ENCODE assay signal across 23 cellular contexts in genomic region chr19:52622261-52622660, GRCh38. TPM values are rescaled to one million over a fixed set of nuclear protein-coding genes. Genes with fewer than 3 reads are reported as not detected.
DNase-seq lines count a peak whose midpoint lies in the region; ATAC-seq and TF ChIP-seq lines count a peak whose summit lies in the region.
"Had no signal": no experiment of that assay in that cellular context is flagged by ENCODE, and none has a peak within 500 bp of the region (broad histone marks: within the 10 kb centered on the region; RNA-seq: fewer than 3 reads in every experiment).

No MANE protein-coding gene starts in this region.

- no peak for TF ChIP-seq EP300 in Ishikawa (IDR thresholded peaks at IDR 0.05; ENCODE audit: borderline replicate concordance)

- peaks cover 6 to 22% of the 10 kb centered on the region in 2 donors for H3K36me3 Mint-ChIP-seq in naive B cell

- H3K9me3 Mint-ChIP-seq in naive B cell, result peaks cover 0 to 17% (median 1%) of the 10 kb centered on the region in 7 donors

- H3K4me3 ChIP-seq in choroid plexus epithelial cell (ENCODE audit: low read depth, low read length), result no peak overlapping the region
- H3K4me3 ChIP-seq: GM12878, pancreas, testis, uterus had no signal

- no peak overlapping the region for H3K4me3 Mint-ChIP-seq in naive B cell
- H3K4me3 Mint-ChIP-seq: activated naive CD8-positive, alpha-beta T cell treated with anti-CD3 and anti-CD28 coated beads, Interleukin-2, amount 50 U/mL, for 24 hours; nephron had no signal

- peak; percentile 16; the same call in 1 of the 2 replicates for TF ChIP-seq RAD21 in Ishikawa (IDR thresholded peaks at IDR 0.05; ENCODE audit: low read depth)

- peak; percentile 10 for DNase-seq in NCI-H82 (lab: John Stamatoyannopoulos, UW)
- DNase-seq in NCI-H82 treated with DMSO at 0.1 percent for 48 hours (lab: John Stamatoyannopoulos, UW; ENCODE audit: unreplicated experiment), result no peak
- no peak for DNase-seq in choroid plexus epithelial cell (ENCODE audit: low read depth)
- no peak for DNase-seq in naive B cell
- DNase-seq in activated CD4-positive, alpha-beta T cell treated with anti-CD3 and anti-CD28 coated beads for 4 hours, result no peak
- no peak for DNase-seq in COR-L47 (lab: John Stamatoyannopoulos, UW)
- DNase-seq: activated CD4-positive, alpha-beta T cell treated with anti-CD3 and anti-CD28 coated beads, Interleukin-2, amount 50 U/mL, for 4 hours; activated CD8-positive, alpha-beta memory T cell treated with anti-CD3 and anti-CD28 coated beads, Interleukin-2, amount 50 U/mL, for 48 hours; activated naive CD8-positive, alpha-beta T cell treated with anti-CD3 and anti-CD28 coated beads, Interleukin-2, amount 50 U/mL, for 24 hours; DMS79 treated with DMSO at 0.1 percent for 48 hours; head of caudate nucleus; NCI-H1694; pancreas; right cardiac atrium; stimulated activated CD4-positive, alpha-beta T cell treated with anti-CD3 and anti-CD28 coated beads, Interleukin-4, amount 100 ng/mL, for 1 hour; stimulated activated naive CD4-positive, alpha-beta T cell treated with Interleukin-2 at 50 U/mL for 16 hours; testis; uterus had no signal

- peaks cover 14 to 29% (median 18%) of the 10 kb centered on the region in 3 donors for H3K4me1 Mint-ChIP-seq in naive B cell
- H3K4me1 Mint-ChIP-seq: nephron had no signal

- no peaks in the 10 kb centered on the region for H3K27me3 Mint-ChIP-seq in naive B cell
- H3K27me3 Mint-ChIP-seq: activated naive CD8-positive, alpha-beta T cell treated with anti-CD3 and anti-CD28 coated beads, Interleukin-2, amount 50 U/mL, for 24 hours had no signal

- peak overlapping the region in 4 of 6 donors; percentile 7 to 75 (median 46) for H3K27ac Mint-ChIP-seq in naive B cell
- H3K27ac Mint-ChIP-seq: activated naive CD8-positive, alpha-beta T cell treated with anti-CD3 and anti-CD28 coated beads, Interleukin-2, amount 50 U/mL, for 24 hours; nephron had no signal

- ATAC-seq in naive B cell (ENCODE audit: low read depth in 2 of 2) (no peak), GM21360 (IDR thresholded peaks at IDR 0.05; ENCODE audit: unreplicated experiment) (no peak)
- ATAC-seq: activated naive CD8-positive, alpha-beta T cell treated with anti-CD3 and anti-CD28 coated beads, Interleukin-2, amount 50 U/mL, for 24 hours; GM12878; left lobe of liver; pancreas; right cardiac atrium had no signal

- peak; percentile 14 for TF ChIP-seq CTCF in choroid plexus epithelial cell (conservative IDR thresholded peaks at IDR 0.05; ENCODE audit: low read depth, low read length)

TF ChIP-seq in Ishikawa, 13 proteins besides CTCF, POLR2A, EP300 and RAD21:
- no peak for TF ChIP-seq REST (IDR thresholded peaks at IDR 0.05; ENCODE audit: low read depth)
- TF ChIP-seq ZBTB7A (IDR thresholded peaks at IDR 0.05; ENCODE audit: low read depth), result no peak
- TF ChIP-seq YY1 (IDR thresholded peaks at IDR 0.05; ENCODE audit: low read depth), result no peak
- TF ChIP-seq CEBPB (IDR thresholded peaks at IDR 0.05), result no peak
- no peak for TF ChIP-seq USF1 (IDR thresholded peaks at IDR 0.05)
- TF ChIP-seq TEAD4 (IDR thresholded peaks at IDR 0.05), result no peak
- no peak for TF ChIP-seq TAF1 (IDR thresholded peaks at IDR 0.05; ENCODE audit: low read depth)
- TF ChIP-seq NFIC (IDR thresholded peaks at IDR 0.05), result no peak
- no peak for TF ChIP-seq EGR1 (IDR thresholded peaks at IDR 0.05)
- TF ChIP-seq FOXM1 (IDR thresholded peaks at IDR 0.05; ENCODE audit: borderline replicate concordance, low read depth), result no peak
- no peak for TF ChIP-seq CREB1 (IDR thresholded peaks at IDR 0.05; ENCODE audit: low read depth)
- no peak for TF ChIP-seq MAX (IDR thresholded peaks at IDR 0.05)
- no peak for TF ChIP-seq TCF12 (IDR thresholded peaks at IDR 0.05; ENCODE audit: low read depth)

RNA-seq across cellular contexts. Expression of gene ZNF83, which starts 15.9 kb away (rescaled TPM):
- polyA plus RNA-seq in naive B cell (ENCODE audit: low read depth in 6 of 6), result 10 to 100 TPM in 5 of 6 donors, 1 to 10 TPM in 1; 6.7 to 31.5 (median 14.8) TPM

RNA-seq across cellular contexts. Expression of gene ZNF701, which starts 52.2 kb away (rescaled TPM):
- 10 to 100 TPM; 16.5 to 31.2 (median 18.6) TPM for polyA plus RNA-seq in naive B cell (ENCODE audit: low read depth in 6 of 6)
